10 cellular contexts compared by ENCODE assay signal in the genomic region with DNA sequence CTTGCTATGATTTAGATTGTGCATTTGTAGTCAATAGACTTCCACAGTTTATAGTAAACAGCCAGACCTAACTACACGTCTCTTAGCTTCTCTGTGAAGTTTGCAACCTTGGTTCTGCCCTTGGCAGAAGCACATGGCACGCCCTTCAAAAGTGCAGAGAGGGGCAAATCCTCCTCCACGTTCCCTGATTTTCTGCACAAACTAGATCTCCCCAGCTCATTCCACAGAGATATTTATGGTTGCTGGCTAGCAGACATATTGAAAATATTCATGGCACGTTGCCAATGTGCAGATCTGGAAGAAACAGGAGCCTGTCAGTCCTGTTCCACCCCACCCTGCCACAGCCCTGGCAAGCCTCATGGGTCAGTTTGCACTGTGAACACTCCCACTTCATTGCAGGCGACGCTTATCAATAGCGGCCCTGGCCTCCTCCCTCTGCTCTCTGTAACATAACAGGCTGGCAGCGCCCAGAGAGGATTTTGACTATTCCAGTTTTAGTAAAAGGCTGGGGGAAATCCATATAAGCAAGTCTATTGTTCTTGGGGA. TPM values are rescaled to one million over a fixed set of nuclear protein-coding genes. Genes with fewer than 3 reads are reported as not detected.
DNase-seq lines count a peak whose midpoint lies in the region; ATAC-seq and TF ChIP-seq lines count a peak whose summit lies in the region.
"Had no signal": no experiment of that assay in that cellular context is flagged by ENCODE, and none has a peak within 500 bp of the region (broad histone marks: within the 10 kb centered on the region; RNA-seq: fewer than 3 reads in every experiment).

No MANE protein-coding gene starts in this region.

- in situ Hi-C loops in GM23248 (cut with MboI), result no loop called here

- no peaks in the 10 kb centered on the region for H3K79me2 ChIP-seq in GM23248 (ENCODE audit: insufficient read depth)

- POLR2A ChIA-PET in naive thymus-derived CD8-positive, alpha-beta T cell (lab: Charles Lee), result no interaction called here

- peaks cover 27% of the 10 kb centered on the region for H3K4me1 Mint-ChIP-seq in progenitor cell of endocrine pancreas (ENCODE audit: low read depth)
- peaks cover 6 to 35% (median 12%) of the 10 kb centered on the region in 4 donors for H3K4me1 Mint-ChIP-seq in naive thymus-derived CD8-positive, alpha-beta T cell

- ATAC-seq in RWPE2 (ENCODE audit: low read depth), result peak; percentile 55
- ATAC-seq in Right ventricle myocardium inferior, result peak; percentile 88
- no peak for ATAC-seq in HG02759 (IDR thresholded peaks at IDR 0.05; ENCODE audit: unreplicated experiment)
- ATAC-seq in HG03139 (IDR thresholded peaks at IDR 0.05; ENCODE audit: unreplicated experiment), result no peak
- ATAC-seq in naive thymus-derived CD8-positive, alpha-beta T cell, result no peak
- ATAC-seq in HG03439 (IDR thresholded peaks at IDR 0.05; ENCODE audit: unreplicated experiment), result no peak

- peak overlapping the region; percentile 31 for H3K27ac Mint-ChIP-seq in progenitor cell of endocrine pancreas
- H3K27ac Mint-ChIP-seq in naive thymus-derived CD8-positive, alpha-beta T cell, result peak overlapping the region in 1 of 10 donors; percentile 61
- H3K27ac Mint-ChIP-seq: IgD-negative memory B cell; T-helper 1 cell treated with Interleukin-12 subunit alpha and Interleukin-12 subunit beta and Interleukin-4 antibody, amounts not matched to agents 30 μg/mL and 1 μg/mL, for 36 hours had no signal

- peak overlapping the region; percentile 61 for H3K4me2 ChIP-seq in GM23248 (ENCODE audit: unreplicated experiment)

- peaks cover 10% of the 10 kb centered on the region for H3K27me3 Mint-ChIP-seq in progenitor cell of endocrine pancreas
- peaks cover 2 to 18% (median 6%) of the 10 kb centered on the region in 5 donors for H3K27me3 Mint-ChIP-seq in naive thymus-derived CD8-positive, alpha-beta T cell

- H3K27ac ChIP-seq in GM23248, result peak overlapping the region; percentile 47
- H3K27ac ChIP-seq in RWPE2 (ENCODE audit: poor library complexity, severe bottlenecking), result peak overlapping the region; percentile 30

- H3K9ac ChIP-seq in GM23248, result peak overlapping the region; percentile 62

- intact Hi-C loops in Right ventricle myocardium inferior (cut with DNase I), result loop anchor here (10.0 kb wide), 1 partner anchor 348 kb away; no protein-coding TSS in a partner anchor

- no peaks in the 10 kb centered on the region for H3K9me3 ChIP-seq in GM23248 (ENCODE audit: low read depth)
- no peaks in the 10 kb centered on the region for H3K9me3 ChIP-seq in RWPE2 (ENCODE audit: severe bottlenecking)

- H3K27me3 ChIP-seq in GM23248 (replicated peaks; ENCODE audit: insufficient read depth) (no peaks in the 10 kb centered on the region), RWPE2 (ENCODE audit: insufficient read depth, poor library complexity, severe bottlenecking) (no peaks in the 10 kb centered on the region)

- no peaks in the 10 kb centered on the region for H3K9me2 ChIP-seq in GM23248 (ENCODE audit: insufficient read depth)

- no peaks in the 10 kb centered on the region for H3K9me3 Mint-ChIP-seq in progenitor cell of endocrine pancreas (ENCODE audit: low read depth)
- no peaks in the 10 kb centered on the region for H3K9me3 Mint-ChIP-seq in naive thymus-derived CD8-positive, alpha-beta T cell
- H3K9me3 Mint-ChIP-seq: IgD-negative memory B cell; T-helper 1 cell treated with Interleukin-12 subunit alpha and Interleukin-12 subunit beta and Interleukin-4 antibody, amounts not matched to agents 30 μg/mL and 1 μg/mL, for 36 hours had no signal

- 34 to 43% methylated on average over 8 of the region's 8 CpGs for WGBS in GM23248 (ENCODE audit: low coverage in 1 of 2, low lambda C conversion rate in 2 of 2, missing lambda C conversion rate in 2 of 2), 2 experiments

- no peaks in the 10 kb centered on the region for H3K36me3 ChIP-seq in GM23248 (ENCODE audit: low read depth)
- no peaks in the 10 kb centered on the region for H3K36me3 ChIP-seq in RWPE2 (ENCODE audit: low read depth)

- peaks cover 31% of the 10 kb centered on the region for H3K4me1 ChIP-seq in GM23248 (ENCODE audit: insufficient read depth)
- peaks cover 31% of the 10 kb centered on the region for H3K4me1 ChIP-seq in RWPE2 (ENCODE audit: insufficient read depth, poor library complexity, severe bottlenecking)

- no peak for TF ChIP-seq CTCF in RWPE2 (IDR thresholded peaks at IDR 0.05; ENCODE audit: poor library complexity, severe bottlenecking)
- no peak for TF ChIP-seq CTCF in progenitor cell of endocrine pancreas (IDR thresholded peaks at IDR 0.05; ENCODE audit: unreplicated experiment)

- no peak overlapping the region for H3K4me3 ChIP-seq in GM23248
- H3K4me3 ChIP-seq in RWPE2 (ENCODE audit: severe bottlenecking), result no peak overlapping the region

- no peaks in the 10 kb centered on the region for H3K36me3 Mint-ChIP-seq in progenitor cell of endocrine pancreas (ENCODE audit: insufficient read depth)
- H3K36me3 Mint-ChIP-seq in naive thymus-derived CD8-positive, alpha-beta T cell, result no peaks in the 10 kb centered on the region
- H3K36me3 Mint-ChIP-seq: IgD-negative memory B cell had no signal

- peaks cover 12% of the 10 kb centered on the region for H3F3A ChIP-seq in GM23248 (ENCODE audit: insufficient read depth)

- H2AFZ ChIP-seq in GM23248, result no peak overlapping the region; the same call in 1 of the 2 replicates

- DNase-seq in GM23248 (no peak), RWPE2 (ENCODE audit: low spot score) (no peak), Right ventricle myocardium inferior (ENCODE audit: missing footprints) (peak; percentile 88), progenitor cell of endocrine pancreas (ENCODE audit: low spot score, unreplicated experiment) (no peak)
- no peak for DNase-seq in naive thymus-derived CD8-positive, alpha-beta T cell

- no peaks in the 10 kb centered on the region for H4K20me1 ChIP-seq in GM23248 (ENCODE audit: insufficient read depth)

- H3K4me3 Mint-ChIP-seq in progenitor cell of endocrine pancreas (ENCODE audit: low read depth), result no peak overlapping the region
- no peak overlapping the region for H3K4me3 Mint-ChIP-seq in naive thymus-derived CD8-positive, alpha-beta T cell
- H3K4me3 Mint-ChIP-seq: IgD-negative memory B cell; T-helper 1 cell treated with Interleukin-12 subunit alpha and Interleukin-12 subunit beta and Interleukin-4 antibody, amounts not matched to agents 30 μg/mL and 1 μg/mL, for 36 hours had no signal

RNA-seq across cellular contexts. Expression of a gene that starts 6.5 kb away (rescaled TPM):
- 297 and 363 TPM in 2 replicates for total RNA-seq in GM23248 (2014; rRNA removed; shearing (Covaris generic))
- 541 and 553 TPM in 2 replicates for polyA plus RNA-seq in GM23248 (2016; fragmentation: Nextera tagmentation; extraction: Ambion mirVana)
- total RNA-seq in Right ventricle myocardium inferior (265 TPM), progenitor cell of endocrine pancreas (27.0 and 49.3 TPM in 2 replicates)
- 1 to 10 TPM; 6.9 to 7.2 TPM for total RNA-seq in naive thymus-derived CD8-positive, alpha-beta T cell
- 1 to 10 TPM in 1 of 3 donors, under 1 TPM in 2; 0.18 to 5.8 (median 0.78) TPM for polyA plus RNA-seq in naive thymus-derived CD8-positive, alpha-beta T cell

Comparison
In these comparisons a context has a peak if more than half of its experiments do, and no peak if none do; other contexts are left out.
1. ATAC-seq: peak in RWPE2 (single experiment) and Right ventricle myocardium inferior (single experiment); none in HG02759 (single experiment), HG03139 (single experiment), naive thymus-derived CD8-positive, alpha-beta T cell (0 of 2) and HG03439 (single experiment).